17 cellular contexts compared by ENCODE assay signal in genomic region chr6:72205500-72205899, GRCh38.
A peak's percentile ranks its signal among the peaks of the same experiment; 100 is the strongest.
DNase-seq lines count a peak whose midpoint lies in the region; ATAC-seq and TF ChIP-seq lines count a peak whose summit lies in the region.
"Had no signal": no experiment of that assay in that cellular context is flagged by ENCODE, and none has a peak within 500 bp of the region (broad histone marks: within the 10 kb centered on the region; RNA-seq: fewer than 3 reads in every experiment).

No MANE protein-coding gene starts in this region.

- no peak overlapping the region for H2BK120ac ChIP-seq in IMR-90 (ENCODE audit: low read depth, low read length)
- no peak overlapping the region for H2BK120ac ChIP-seq in neuronal stem cell (ENCODE audit: low read depth, low read length)

- H2AFZ ChIP-seq in IMR-90 (replicated peaks; ENCODE audit: low read length, poor library complexity) (no peak overlapping the region), neuronal stem cell (ENCODE audit: low read length) (no peak overlapping the region)

- H3K23ac ChIP-seq in IMR-90 (ENCODE audit: low read depth, low read length) = no peak overlapping the region
- no peak overlapping the region for H3K23ac ChIP-seq in neuronal stem cell (ENCODE audit: low read depth, low read length, poor library complexity)

- H3K36me3 Mint-ChIP-seq in chondrocyte (ENCODE audit: low read depth) = no peaks in the 10 kb centered on the region
- H3K36me3 Mint-ChIP-seq: CD8-positive, alpha-beta T cell had no signal

- no peaks in the 10 kb centered on the region for H3K79me1 ChIP-seq in IMR-90 (ENCODE audit: low read depth in 1 of 2, low read length in 2 of 2)
- no peaks in the 10 kb centered on the region for H3K79me1 ChIP-seq in neuronal stem cell (ENCODE audit: low read depth, low read length)

- H4K8ac ChIP-seq in IMR-90 (ENCODE audit: low read depth in 2 of 2, low read length in 2 of 2) (no peak overlapping the region), neuronal stem cell (ENCODE audit: low read depth, low read length) (no peak overlapping the region)

- peak overlapping the region; percentile 64 for H2BK5ac ChIP-seq in IMR-90 (ENCODE audit: low read depth, low read length, poor library complexity, severe bottlenecking)
- no peak overlapping the region for H2BK5ac ChIP-seq in neuronal stem cell (ENCODE audit: low read length)

- peak; percentile 62 for DNase-seq in IMR-90
- peak; percentile 18 for DNase-seq in fibroblast of peridontal ligament (ENCODE audit: extremely low read depth)
- peak; percentile 2 for DNase-seq in iris pigment epithelial cell (ENCODE audit: low read depth)
- DNase-seq in chondrocyte (ENCODE audit: low spot score) = no peak
- DNase-seq in neuronal stem cell (ENCODE audit: low spot score) = no peak
- DNase-seq: AML-193; Caco-2; Calu3; CD4-positive, alpha-beta T cell; CD8-positive, alpha-beta T cell; DMS79 treated with DMSO at 0.1 percent for 48 hours; GF-D8 had no signal

- peaks cover 6% of the 10 kb centered on the region for H3K27me3 Mint-ChIP-seq in chondrocyte (ENCODE audit: low read depth)
- H3K27me3 Mint-ChIP-seq: CD4-positive, alpha-beta T cell had no signal

- H3K9me1 ChIP-seq in IMR-90 (ENCODE audit: insufficient read depth, low read length) = no peaks in the 10 kb centered on the region

- TF ChIP-seq CTCF in IMR-90 (conservative IDR thresholded peaks at IDR 0.05; ENCODE audit: low read depth, low read length) (no peak), chondrocyte (IDR thresholded peaks at IDR 0.05) (no peak)

- no peak overlapping the region for H2BK20ac ChIP-seq in IMR-90 (ENCODE audit: low read depth, low read length)

- H3K4me1 Mint-ChIP-seq in chondrocyte (ENCODE audit: low read depth) = no peaks in the 10 kb centered on the region
- H3K4me1 Mint-ChIP-seq: B cell had no signal

- peak; percentile 79 for ATAC-seq in IMR-90 (ENCODE audit: low read depth)
- ATAC-seq: A549; CD8-positive, alpha-beta T cell had no signal

- H2BK12ac ChIP-seq in neuronal stem cell (ENCODE audit: low read length) = no peak overlapping the region

- H3K9me3 ChIP-seq in IMR-90 (ENCODE audit: control insufficient read depth, insufficient read depth, low read length) (peaks cover 2% of the 10 kb centered on the region), neuronal stem cell (replicated peaks in 1 of 2; ENCODE audit: control insufficient read depth in 2 of 2, insufficient read depth in 1 of 2, low read depth in 1 of 2, low read length in 2 of 2) (no peaks in the 10 kb centered on the region)
- H3K9me3 ChIP-seq: A549; BLaER1 treated with 17β-estradiol and CSF1 and Interleukin-3, amounts not matched to agents 10 nM and 100 nM; Caco-2 had no signal

- intact Hi-C loops in IMR-90 (cut with micrococcal nuclease) = no loop called here

- H3K14ac ChIP-seq in IMR-90 (replicated peaks; ENCODE audit: low read depth, low read length) (no peak overlapping the region), neuronal stem cell (ENCODE audit: low read length) (no peak overlapping the region)

- no peak overlapping the region for H3K27ac ChIP-seq in IMR-90 (ENCODE audit: insufficient read depth, low read length)
- H3K27ac ChIP-seq in neuronal stem cell (replicated peaks; ENCODE audit: low read length) = no peak overlapping the region
- H3K27ac ChIP-seq: 22Rv1; A549; BLaER1 treated with 17β-estradiol and CSF1 and Interleukin-3, amounts not matched to agents 10 nM and 100 nM; C4-2B had no signal

- H4K5ac ChIP-seq in IMR-90 (ENCODE audit: low read depth, low read length) = no peak overlapping the region

- H3K18ac ChIP-seq in IMR-90 (ENCODE audit: low read depth, low read length) = no peak overlapping the region; the same call in 1 of the 2 replicates
- H3K18ac ChIP-seq in neuronal stem cell (ENCODE audit: low read length) = no peak overlapping the region

- no peak overlapping the region for H3K27ac Mint-ChIP-seq in chondrocyte (ENCODE audit: unreplicated experiment)
- H3K27ac Mint-ChIP-seq: B cell; CD4-positive, alpha-beta T cell; CD8-positive, alpha-beta T cell had no signal

- H3K4me2 ChIP-seq in IMR-90 (ENCODE audit: low read depth, low read length) = peak overlapping the region; percentile 36; the same call in 1 of the 2 replicates
- no peak overlapping the region for H3K4me2 ChIP-seq in neuronal stem cell (ENCODE audit: insufficient read depth, low read length, poor library complexity, severe bottlenecking)
- H3K4me2 ChIP-seq: A549; BLaER1 treated with 17β-estradiol and CSF1 and Interleukin-3, amounts not matched to agents 10 nM and 100 nM had no signal

- H3K9ac ChIP-seq in IMR-90 (ENCODE audit: low read depth, low read length) (no peak overlapping the region), neuronal stem cell (ENCODE audit: low read depth, low read length, poor library complexity) (no peak overlapping the region)
- H3K9ac ChIP-seq: BLaER1 treated with 17β-estradiol and CSF1 and Interleukin-3, amounts not matched to agents 10 nM and 100 nM had no signal

- H4K91ac ChIP-seq in IMR-90 (ENCODE audit: insufficient read depth, low read depth, low read length) (no peak overlapping the region; the same call in 1 of the 2 replicates), neuronal stem cell (ENCODE audit: low read depth, low read length, poor library complexity) (no peak overlapping the region)

- H2AK9ac ChIP-seq in IMR-90 (replicated peaks; ENCODE audit: low read depth, low read length, poor library complexity) = no peak overlapping the region

- peaks cover 2% of the 10 kb centered on the region for H3K9me3 Mint-ChIP-seq in chondrocyte (ENCODE audit: low read depth)
- H3K9me3 Mint-ChIP-seq: CD8-positive, alpha-beta T cell had no signal

- H3K56ac ChIP-seq in IMR-90 (ENCODE audit: extremely low read depth, insufficient read depth, low read length) = no peak overlapping the region

- H4K20me1 ChIP-seq in IMR-90 (ENCODE audit: insufficient read depth, low read length) = no peaks in the 10 kb centered on the region
- H4K20me1 ChIP-seq: BLaER1 treated with 17β-estradiol and CSF1 and Interleukin-3, amounts not matched to agents 10 nM and 100 nM had no signal

- H2BK15ac ChIP-seq in IMR-90 (ENCODE audit: low read depth, low read length) (no peak overlapping the region), neuronal stem cell (ENCODE audit: low read length) (no peak overlapping the region)

- TF ChIP-seq RAD21 in IMR-90 (IDR thresholded peaks at IDR 0.05; ENCODE audit: low read length) = no peak

- no peaks in the 10 kb centered on the region for H3K36me3 ChIP-seq in IMR-90 (ENCODE audit: control insufficient read depth, insufficient read depth, low read length)
- H3K36me3 ChIP-seq in neuronal stem cell (replicated peaks in 1 of 2; ENCODE audit: control insufficient read depth in 2 of 2, insufficient read depth in 2 of 2, low read length in 2 of 2) = no peaks in the 10 kb centered on the region
- H3K36me3 ChIP-seq: BLaER1 treated with 17β-estradiol and CSF1 and Interleukin-3, amounts not matched to agents 10 nM and 100 nM had no signal

- dilution Hi-C loops in IMR-90 (cut with HindIII; ENCODE audit: low sequenced_read_pairs, unreplicated experiment) = no loop called here

- H3K4me3 ChIP-seq in IMR-90 (ENCODE audit: insufficient read depth, low read depth, low read length) = no peak overlapping the region
- H3K4me3 ChIP-seq in neuronal stem cell (ENCODE audit: low read length in 2 of 2) = no peak overlapping the region
- H3K4me3 ChIP-seq: A549; BLaER1 treated with 17β-estradiol and CSF1 and Interleukin-3, amounts not matched to agents 10 nM and 100 nM had no signal

- H3K4me3 Mint-ChIP-seq in chondrocyte (ENCODE audit: unreplicated experiment) = no peak overlapping the region
- H3K4me3 Mint-ChIP-seq: B cell; CD4-positive, alpha-beta T cell; CD8-positive, alpha-beta T cell had no signal

- no peak for TF ChIP-seq POLR2A in IMR-90 (IDR thresholded peaks at IDR 0.05; ENCODE audit: low read depth, low read length)

- BruUV-seq in IMR-90 (replicated peaks; lab: Mats Ljungman, UMichigan) = no TSS peak

- H3K4ac ChIP-seq in IMR-90 (ENCODE audit: low read depth, low read length) = no peak overlapping the region
- H3K4ac ChIP-seq in neuronal stem cell (ENCODE audit: low read length) = no peak overlapping the region

- H3K4me1 ChIP-seq in IMR-90 (ENCODE audit: control insufficient read depth, insufficient read depth, low read length) (0 out of 2 replicates have a peak, but pooled peaks cover 2% of the 10 kb centered on the region), neuronal stem cell (ENCODE audit: control insufficient read depth in 2 of 2, insufficient read depth in 1 of 2, low read depth in 1 of 2, low read length in 2 of 2) (no peaks in the 10 kb centered on the region)
- H3K4me1 ChIP-seq: A549; BLaER1 treated with 17β-estradiol and CSF1 and Interleukin-3, amounts not matched to agents 10 nM and 100 nM; Caco-2 had no signal

- H2AK5ac ChIP-seq in IMR-90 (ENCODE audit: low read depth, low read length) (no peak overlapping the region), neuronal stem cell (ENCODE audit: low read depth, low read length) (no peak overlapping the region)

- H3K27me3 ChIP-seq in IMR-90 (ENCODE audit: control insufficient read depth, insufficient read depth, low read length) = no peaks in the 10 kb centered on the region
- no peaks in the 10 kb centered on the region for H3K27me3 ChIP-seq in neuronal stem cell (ENCODE audit: control insufficient read depth in 3 of 3, insufficient read depth in 3 of 3, low read depth in 1 of 3, low read length in 3 of 3)
- H3K27me3 ChIP-seq: BLaER1 treated with 17β-estradiol and CSF1 and Interleukin-3, amounts not matched to agents 10 nM and 100 nM had no signal

- POLR2A ChIA-PET in IMR-90 (lab: Charles Lee; ENCODE audit: unreplicated experiment) = no interaction called here

- CTCF ChIA-PET in IMR-90 (lab: Yijun Ruan, JAX) = no interaction called here

- in situ Hi-C loops in IMR-90 (cut with MboI; ENCODE audit: low sequenced_read_pairs) = no loop called here

TF ChIP-seq in IMR-90, 13 proteins besides CTCF, POLR2A, EP300 and RAD21:
- no peak for TF ChIP-seq MXI1 (IDR thresholded peaks at IDR 0.05; ENCODE audit: borderline replicate concordance, low read depth, low read length)
- TF ChIP-seq CEBPB (IDR thresholded peaks at IDR 0.05; ENCODE audit: low read depth, low read length) = peak; percentile 62; the same call in 1 of the 2 replicates
- no peak for TF ChIP-seq USF2 (IDR thresholded peaks at IDR 0.05; ENCODE audit: low read depth, low read length)
- no peak for TF ChIP-seq FOS (IDR thresholded peaks at IDR 0.05; ENCODE audit: low read depth, low read length)

Comparison
In these comparisons a context has a peak if more than half of its experiments do, and no peak if none do; other contexts are left out.
1. DNase-seq: peak in IMR-90 (single experiment), fibroblast of peridontal ligament (single experiment) and iris pigment epithelial cell (single experiment); none in chondrocyte (single experiment) and neuronal stem cell (single experiment).